13 cellular contexts compared by ENCODE assay signal in genomic region chrX:133544778-133545177, GRCh38.
"Had no signal": no experiment of that assay in that cellular context is flagged by ENCODE, and none has a peak within 500 bp of the region (broad histone marks: within the 10 kb centered on the region; RNA-seq: fewer than 3 reads in every experiment).

No MANE protein-coding gene starts in this region.

- H3K9ac ChIP-seq: neural progenitor cell, parathyroid adenoma had no signal

- H3K36me3 Mint-ChIP-seq: activated CD4-positive, alpha-beta memory T cell treated with anti-CD3 and anti-CD28 coated beads for 36 hours; activated naive CD8-positive, alpha-beta T cell treated with anti-CD3 and anti-CD28 coated beads for 36 hours had no signal

- H3K4me1 Mint-ChIP-seq: activated naive CD8-positive, alpha-beta T cell treated with anti-CD3 and anti-CD28 coated beads for 36 hours; neural progenitor cell had no signal

- H3K27ac Mint-ChIP-seq: activated CD4-positive, alpha-beta memory T cell treated with anti-CD3 and anti-CD28 coated beads for 36 hours; activated naive CD8-positive, alpha-beta T cell treated with anti-CD3 and anti-CD28 coated beads for 36 hours; neural progenitor cell; T-helper 2 cell treated with Interferon-gamma antibody and Interleukin-4, amounts not matched to agents 5 μg/mL and 100 μg/mL, for 36 hours had no signal

- H3K9me3 ChIP-seq: gastrocnemius medialis, heart right ventricle, right atrium auricular region, thyroid gland had no signal

- H3K36me3 ChIP-seq: gastrocnemius medialis, heart right ventricle, right atrium auricular region, thyroid gland had no signal

- H3K4me2 ChIP-seq: neural progenitor cell had no signal

- H3K27me3 Mint-ChIP-seq: activated CD4-positive, alpha-beta memory T cell treated with anti-CD3 and anti-CD28 coated beads for 36 hours; activated naive CD8-positive, alpha-beta T cell treated with anti-CD3 and anti-CD28 coated beads for 36 hours had no signal

- H3K4me1 ChIP-seq: neural progenitor cell, parathyroid adenoma, right atrium auricular region, thyroid gland had no signal

- H3K4me3 Mint-ChIP-seq: activated CD4-positive, alpha-beta memory T cell treated with anti-CD3 and anti-CD28 coated beads for 36 hours; activated naive CD8-positive, alpha-beta T cell treated with anti-CD3 and anti-CD28 coated beads for 36 hours; neural progenitor cell; T-helper 2 cell treated with Interferon-gamma antibody and Interleukin-4, amounts not matched to agents 5 μg/mL and 100 μg/mL, for 36 hours had no signal

- H3K4me3 ChIP-seq: gastrocnemius medialis, heart right ventricle, neural progenitor cell, right atrium auricular region, thyroid gland had no signal

- H3K27me3 ChIP-seq: gastrocnemius medialis, heart right ventricle, neural progenitor cell, right atrium auricular region, thyroid gland had no signal

- H2AFZ ChIP-seq: neural progenitor cell, parathyroid adenoma had no signal

- H3K9me3 Mint-ChIP-seq: T-helper 2 cell treated with Interferon-gamma antibody and Interleukin-4, amounts not matched to agents 5 μg/mL and 100 μg/mL, for 36 hours had no signal

- DNase-seq: activated CD4-positive, alpha-beta memory T cell treated with anti-CD3 and anti-CD28 coated beads for 36 hours; activated gamma-delta T cell treated with Interleukin-2 at 50 U/mL for 16 hours; activated naive CD8-positive, alpha-beta T cell treated with anti-CD3 and anti-CD28 coated beads for 36 hours; activated T-cell treated with anti-CD3 and anti-CD28 coated beads, Interleukin-2, amount 50 U/mL, for 48 hours; gastrocnemius medialis; heart right ventricle; left ventricle myocardium superior; thyroid gland had no signal

- H3K27ac ChIP-seq: gastrocnemius medialis, heart right ventricle, neural progenitor cell, parathyroid adenoma, right atrium auricular region, thyroid gland had no signal

- H3K79me2 ChIP-seq: parathyroid adenoma had no signal

- ATAC-seq: activated CD4-positive, CD25-positive, alpha-beta regulatory T cell treated with anti-CD3 and anti-CD28 coated beads, Interleukin-2, amount 50 U/mL, for 24 hours; left ventricle myocardium superior had no signal
